15 cellular contexts compared by ENCODE assay signal in the genomic region with DNA sequence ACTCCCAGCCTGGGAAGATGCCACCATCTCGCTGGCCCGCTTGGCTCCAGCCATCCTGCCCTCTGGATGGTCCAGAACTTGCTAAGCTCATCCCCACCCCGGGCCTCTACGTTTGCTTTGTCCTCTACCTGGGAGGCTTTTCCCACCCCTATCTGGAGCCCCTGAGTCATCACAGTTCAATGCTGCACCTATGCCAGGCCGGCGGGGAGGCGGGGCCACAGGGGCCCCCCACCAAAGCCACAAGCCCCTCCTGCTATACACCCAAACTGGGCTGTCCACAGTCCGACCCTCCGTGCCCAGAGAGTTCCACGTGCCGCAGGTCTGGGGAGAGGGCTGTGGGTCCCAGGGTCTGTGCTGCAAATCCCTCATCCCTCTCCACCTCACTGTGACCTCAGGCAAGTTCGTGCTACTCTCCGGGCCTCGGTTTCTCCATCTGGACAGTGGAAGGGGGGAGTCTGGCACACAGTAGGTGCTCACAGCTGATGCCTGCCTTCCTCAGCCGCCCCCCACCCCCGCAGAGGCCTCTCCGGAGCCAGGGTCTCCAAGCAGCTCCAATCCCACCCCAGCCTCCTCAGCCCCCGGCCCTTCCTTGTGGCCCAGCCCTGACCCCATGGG. TPM values are rescaled to one million over a fixed set of nuclear protein-coding genes. Genes with fewer than 3 reads are reported as not detected.
DNase-seq lines count a peak whose midpoint lies in the region; ATAC-seq and TF ChIP-seq lines count a peak whose summit lies in the region.
"Had no signal": no experiment of that assay in that cellular context is flagged by ENCODE, and none has a peak within 500 bp of the region (broad histone marks: within the 10 kb centered on the region; RNA-seq: fewer than 3 reads in every experiment).

No MANE protein-coding gene starts in this region.

- H3K27ac Mint-ChIP-seq in activated CD4-positive, alpha-beta T cell treated with anti-CD3 and anti-CD28 coated beads for 36 hours: peak overlapping the region; percentile 19
- peak overlapping the region in 1 of 8 donors; percentile 63 for H3K27ac Mint-ChIP-seq in CD8-positive, alpha-beta memory T cell
- H3K27ac Mint-ChIP-seq in activated CD8-positive, alpha-beta T cell treated with anti-CD3 and anti-CD28 coated beads, Interleukin-2, amount 10 ng/mL, durations not matched to agents 7 days and 5 days: peak overlapping the region; percentile 46
- peak overlapping the region in 1 of 2 donors; percentile 73 for H3K27ac Mint-ChIP-seq in natural killer cell
- H3K27ac Mint-ChIP-seq: nephron progenitor cell had no signal

- no peaks in the 10 kb centered on the region for H3K27me3 ChIP-seq in CD8-positive, alpha-beta memory T cell (ENCODE audit: insufficient read depth, low read length, poor library complexity, severe bottlenecking)
- H3K27me3 ChIP-seq: thyroid gland had no signal

- no peak for TF ChIP-seq CTCF in natural killer cell (IDR thresholded peaks at IDR 0.05)

- H3K36me3 ChIP-seq in CD8-positive, alpha-beta memory T cell (ENCODE audit: insufficient read depth, low read length): no peaks in the 10 kb centered on the region
- H3K36me3 ChIP-seq: thyroid gland had no signal

- peak overlapping the region; percentile 74 for H3K4me3 Mint-ChIP-seq in activated CD4-positive, alpha-beta T cell treated with anti-CD3 and anti-CD28 coated beads for 36 hours
- peak overlapping the region in 5 of 7 donors; percentile 19 to 48 (median 34) for H3K4me3 Mint-ChIP-seq in CD8-positive, alpha-beta memory T cell
- no peak overlapping the region for H3K4me3 Mint-ChIP-seq in activated CD8-positive, alpha-beta T cell treated with anti-CD3 and anti-CD28 coated beads, Interleukin-2, amount 10 ng/mL, durations not matched to agents 7 days and 5 days
- peak overlapping the region; percentile 59 for H3K4me3 Mint-ChIP-seq in natural killer cell
- H3K4me3 Mint-ChIP-seq: nephron progenitor cell had no signal

- peaks cover 9% of the 10 kb centered on the region for H3K36me3 Mint-ChIP-seq in activated CD4-positive, alpha-beta T cell treated with anti-CD3 and anti-CD28 coated beads for 36 hours (ENCODE audit: low read depth)
- peaks cover 0 to 9% (median 0%) of the 10 kb centered on the region in 3 donors for H3K36me3 Mint-ChIP-seq in CD8-positive, alpha-beta memory T cell
- peaks cover 8% of the 10 kb centered on the region for H3K36me3 Mint-ChIP-seq in activated CD8-positive, alpha-beta T cell treated with anti-CD3 and anti-CD28 coated beads, Interleukin-2, amount 10 ng/mL, durations not matched to agents 7 days and 5 days (ENCODE audit: low read depth)
- no peaks in the 10 kb centered on the region for H3K36me3 Mint-ChIP-seq in natural killer cell

- peaks cover 23% of the 10 kb centered on the region for H3K4me1 Mint-ChIP-seq in activated CD4-positive, alpha-beta T cell treated with anti-CD3 and anti-CD28 coated beads for 36 hours
- peaks cover 15 to 22% (median 15%) of the 10 kb centered on the region in 3 donors for H3K4me1 Mint-ChIP-seq in CD8-positive, alpha-beta memory T cell
- peaks cover 20% of the 10 kb centered on the region for H3K4me1 Mint-ChIP-seq in activated CD8-positive, alpha-beta T cell treated with anti-CD3 and anti-CD28 coated beads, Interleukin-2, amount 10 ng/mL, durations not matched to agents 7 days and 5 days (ENCODE audit: low read depth)
- H3K4me1 Mint-ChIP-seq in natural killer cell: peaks cover 12% of the 10 kb centered on the region in 2 donors

- CTCF ChIA-PET in activated CD4-positive, alpha-beta T cell treated with anti-CD3 and anti-CD28 coated beads for 36 hours (lab: Charles Lee): interaction anchor here (1.3 kb wide), 1 partner anchor 108 kb away, joined by 3 read pairs; no protein-coding TSS in a partner anchor
- CTCF ChIA-PET in CD8-positive, alpha-beta memory T cell (lab: Charles Lee): interaction anchor here (0.8 to 1.1 kb wide), 4 partner anchors 15 to 49 kb away, joined by 3 to 4 read pairs (median 3); a partner anchor contains a TSS
- CTCF ChIA-PET in activated CD8-positive, alpha-beta T cell treated with anti-CD3 and anti-CD28 coated beads, Interleukin-2, amount 10 ng/mL, durations not matched to agents 7 days and 5 days (lab: Charles Lee): no interaction called here

- no peak overlapping the region for H3K27ac ChIP-seq in CD8-positive, alpha-beta memory T cell (ENCODE audit: low read depth, low read length)
- H3K27ac ChIP-seq: thyroid gland had no signal

- no peak for ATAC-seq in activated CD4-positive, alpha-beta T cell treated with anti-CD3 and anti-CD28 coated beads for 36 hours
- ATAC-seq in activated CD8-positive, alpha-beta T cell treated with anti-CD3 and anti-CD28 coated beads, Interleukin-2, amount 10 ng/mL, durations not matched to agents 7 days and 5 days: no peak
- ATAC-seq in natural killer cell (no peak), GM21367 (IDR thresholded peaks at IDR 0.05; ENCODE audit: unreplicated experiment) (no peak)

- intact Hi-C loops in activated CD4-positive, alpha-beta T cell treated with anti-CD3 and anti-CD28 coated beads for 36 hours (cut with DNase I, micrococcal nuclease): loop anchor here (5.0 kb wide), 2 partner anchors 62 to 972 kb away; a partner anchor contains a TSS
- intact Hi-C loops in natural killer cell (cut with micrococcal nuclease): no loop called here

- no peaks in the 10 kb centered on the region for H3K9me3 ChIP-seq in CD8-positive, alpha-beta memory T cell (ENCODE audit: low read length)
- H3K9me3 ChIP-seq: thyroid gland had no signal

- POLR2A ChIA-PET in activated CD4-positive, alpha-beta T cell treated with anti-CD3 and anti-CD28 coated beads for 36 hours (lab: Charles Lee): interaction anchor here (0.6 kb wide), 1 partner anchor 48 kb away, joined by 10 read pairs; no protein-coding TSS in a partner anchor
- POLR2A ChIA-PET in CD8-positive, alpha-beta memory T cell (lab: Charles Lee): no interaction called here
- POLR2A ChIA-PET in activated CD8-positive, alpha-beta T cell treated with anti-CD3 and anti-CD28 coated beads, Interleukin-2, amount 10 ng/mL, durations not matched to agents 7 days and 5 days (lab: Charles Lee): no interaction called here

- H3K4me3 ChIP-seq in CD8-positive, alpha-beta memory T cell (ENCODE audit: low read length): no peak overlapping the region
- H3K4me3 ChIP-seq: thyroid gland had no signal

- no peaks in the 10 kb centered on the region for H3K9me3 Mint-ChIP-seq in activated CD4-positive, alpha-beta T cell treated with anti-CD3 and anti-CD28 coated beads for 36 hours (ENCODE audit: low read depth)
- no peaks in the 10 kb centered on the region for H3K9me3 Mint-ChIP-seq in CD8-positive, alpha-beta memory T cell
- no peaks in the 10 kb centered on the region for H3K9me3 Mint-ChIP-seq in activated CD8-positive, alpha-beta T cell treated with anti-CD3 and anti-CD28 coated beads, Interleukin-2, amount 10 ng/mL, durations not matched to agents 7 days and 5 days (ENCODE audit: insufficient read depth)
- no peaks in the 10 kb centered on the region for H3K9me3 Mint-ChIP-seq in natural killer cell
- H3K9me3 Mint-ChIP-seq: nephron progenitor cell had no signal

- no peaks in the 10 kb centered on the region for H3K27me3 Mint-ChIP-seq in activated CD4-positive, alpha-beta T cell treated with anti-CD3 and anti-CD28 coated beads for 36 hours
- H3K27me3 Mint-ChIP-seq in CD8-positive, alpha-beta memory T cell: peaks cover 9 to 10% of the 10 kb centered on the region in 2 donors
- peaks cover 2% of the 10 kb centered on the region for H3K27me3 Mint-ChIP-seq in activated CD8-positive, alpha-beta T cell treated with anti-CD3 and anti-CD28 coated beads, Interleukin-2, amount 10 ng/mL, durations not matched to agents 7 days and 5 days (ENCODE audit: low read depth)
- no peaks in the 10 kb centered on the region for H3K27me3 Mint-ChIP-seq in natural killer cell (ENCODE audit: low read depth in 2 of 2)

- no peak for DNase-seq in activated CD4-positive, alpha-beta T cell treated with anti-CD3 and anti-CD28 coated beads for 36 hours
- DNase-seq in activated CD4-positive, alpha-beta T cell treated with anti-CD3 and anti-CD28 coated beads, Interleukin-2, amount 50 U/mL, for 4 hours: no peak
- DNase-seq in CD8-positive, alpha-beta memory T cell: no peak
- no peak for DNase-seq in activated CD8-positive, alpha-beta T cell treated with anti-CD3 and anti-CD28 coated beads, Interleukin-2, amount 10 ng/mL, durations not matched to agents 7 days and 5 days
- DNase-seq in natural killer cell (no peak), NCI-H2029 (lab: John Stamatoyannopoulos, UW) (no peak), NCI-H187 treated with DMSO at 0.1 percent for 48 hours (lab: John Stamatoyannopoulos, UW) (no peak)
- DNase-seq: activated gamma-delta T cell treated with Interleukin-2 at 50 U/mL for 16 hours, hippocampal formation, NCI-H1694 treated with DMSO at 0.1 percent for 48 hours, NCI-H446 treated with DMSO at 0.1 percent for 48 hours, nephron progenitor cell, RPMI8226, thyroid gland had no signal

- peaks cover 13% of the 10 kb centered on the region for H3K4me1 ChIP-seq in CD8-positive, alpha-beta memory T cell (ENCODE audit: insufficient read depth, low read length)

RNA-seq across cellular contexts. Expression of a gene that starts 1.9 kb away (rescaled TPM):
- 100 to 1,000 TPM; 115 to 133 TPM for total RNA-seq in activated CD4-positive, alpha-beta T cell treated with anti-CD3 and anti-CD28 coated beads for 36 hours
- 10 to 100 TPM; 96.0 to 97.0 TPM for total RNA-seq in CD8-positive, alpha-beta memory T cell
- 13.3 TPM for polyA plus RNA-seq in CD8-positive, alpha-beta memory T cell
- 100 to 1,000 TPM; 130 to 137 TPM for total RNA-seq in activated CD8-positive, alpha-beta T cell treated with anti-CD3 and anti-CD28 coated beads, Interleukin-2, amount 10 ng/mL, durations not matched to agents 7 days and 5 days
- total RNA-seq in natural killer cell: 10 to 100 TPM; 54.5 to 72.2 (median 64.3) TPM

RNA-seq across cellular contexts. Expression of a gene that starts 49.0 kb away (rescaled TPM):
- 100 to 1,000 TPM; 152 to 226 TPM for total RNA-seq in activated CD4-positive, alpha-beta T cell treated with anti-CD3 and anti-CD28 coated beads for 36 hours
- 100 to 1,000 TPM; 239 to 266 TPM for total RNA-seq in CD8-positive, alpha-beta memory T cell
- 613 TPM for polyA plus RNA-seq in CD8-positive, alpha-beta memory T cell
- total RNA-seq in activated CD8-positive, alpha-beta T cell treated with anti-CD3 and anti-CD28 coated beads, Interleukin-2, amount 10 ng/mL, durations not matched to agents 7 days and 5 days: 100 to 1,000 TPM; 180 to 195 TPM
- 100 to 1,000 TPM in 1 of 3 donors, 10 to 100 TPM in 2; 91.2 to 142 (median 99.1) TPM for total RNA-seq in natural killer cell
